12 cellular contexts compared by ENCODE assay signal in the genomic region with DNA sequence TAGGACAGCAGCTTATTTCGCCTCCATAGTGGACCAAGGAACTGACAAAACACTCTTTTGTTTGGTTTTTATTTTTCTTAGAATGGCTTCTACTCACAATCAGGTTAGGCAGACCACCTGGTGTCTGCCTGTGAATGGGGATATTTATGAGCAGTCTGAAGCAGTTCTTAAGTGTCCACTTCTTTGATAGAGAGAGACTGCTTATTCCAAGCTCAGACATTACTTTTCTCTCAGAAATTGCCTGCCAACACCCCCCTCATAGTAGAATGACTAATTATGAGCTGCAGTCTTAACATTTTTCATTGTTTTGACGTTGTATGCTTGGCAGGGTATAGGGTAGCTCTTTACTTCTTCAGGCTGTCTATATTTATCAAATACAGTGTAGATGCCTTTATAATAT.
DNase-seq lines count a peak whose midpoint lies in the region; ATAC-seq and TF ChIP-seq lines count a peak whose summit lies in the region.
"Had no signal": no experiment of that assay in that cellular context is flagged by ENCODE, and none has a peak within 500 bp of the region (broad histone marks: within the 10 kb centered on the region; RNA-seq: fewer than 3 reads in every experiment).

No MANE protein-coding gene starts in this region.

- in situ Hi-C loops in GM23248 (cut with MboI) (no loop called here), brain microvascular endothelial cell (cut with HindIII; ENCODE audit: low pct_ligation_motif_present, low sequenced_read_pairs) (no loop called here)

- CTCF ChIA-PET in T-cell (lab: Charles Lee) = no interaction called here
- CTCF ChIA-PET in activated naive CD4-positive, alpha-beta T cell treated with anti-CD3 and anti-CD28 coated beads for 36 hours (lab: Charles Lee) = interaction anchor here (0.9 to 1.3 kb wide), 2 partner anchors 10 to 18 kb away, joined by 3 to 4 read pairs; no protein-coding TSS in a partner anchor

- no peak overlapping the region for H3K27ac Mint-ChIP-seq in T-cell
- H3K27ac Mint-ChIP-seq in activated naive CD4-positive, alpha-beta T cell treated with anti-CD3 and anti-CD28 coated beads for 36 hours = no peak overlapping the region
- H3K27ac Mint-ChIP-seq: activated naive CD4-positive, alpha-beta T cell treated with anti-CD3 and anti-CD28 coated beads, Interleukin-2, amount 50 U/mL, for 24 hours had no signal

- no peaks in the 10 kb centered on the region for H3K27me3 Mint-ChIP-seq in T-cell
- no peaks in the 10 kb centered on the region for H3K27me3 Mint-ChIP-seq in activated naive CD4-positive, alpha-beta T cell treated with anti-CD3 and anti-CD28 coated beads for 36 hours (ENCODE audit: low read depth)
- H3K27me3 Mint-ChIP-seq: activated naive CD4-positive, alpha-beta T cell treated with anti-CD3 and anti-CD28 coated beads, Interleukin-2, amount 50 U/mL, for 24 hours had no signal

- TF ChIP-seq RAD21 in neural cell (conservative IDR thresholded peaks at IDR 0.05) = no peak

- no peaks in the 10 kb centered on the region for H3K9me2 ChIP-seq in GM23248 (ENCODE audit: insufficient read depth)
- no peaks in the 10 kb centered on the region for H3K9me2 ChIP-seq in neural cell (ENCODE audit: insufficient read depth, low read length)

- H3K4me3 Mint-ChIP-seq in T-cell = no peak overlapping the region
- H3K4me3 Mint-ChIP-seq in activated naive CD4-positive, alpha-beta T cell treated with anti-CD3 and anti-CD28 coated beads for 36 hours = no peak overlapping the region
- H3K4me3 Mint-ChIP-seq: activated naive CD4-positive, alpha-beta T cell treated with anti-CD3 and anti-CD28 coated beads, Interleukin-2, amount 50 U/mL, for 24 hours had no signal

- H3K27me3 ChIP-seq in GM23248 (replicated peaks; ENCODE audit: insufficient read depth) = no peaks in the 10 kb centered on the region
- no peaks in the 10 kb centered on the region for H3K27me3 ChIP-seq in brain microvascular endothelial cell (replicated peaks)
- no peaks in the 10 kb centered on the region for H3K27me3 ChIP-seq in neural cell (ENCODE audit: insufficient read depth, low read depth, low read length)

- ATAC-seq in T-cell (replicated peaks in 1 of 4) (no peak), GM18870 (IDR thresholded peaks at IDR 0.05; ENCODE audit: unreplicated experiment) (no peak)

- DNase-seq in GM23248 = peak; percentile 70
- peak; percentile 30 for DNase-seq in NCI-H2029 treated with DMSO at 0.1 percent for 48 hours (lab: John Stamatoyannopoulos, UW)
- peak; percentile 32 for DNase-seq in brain microvascular endothelial cell
- DNase-seq in T-cell = no peak
- DNase-seq in activated CD8-positive, alpha-beta memory T cell treated with anti-CD3 and anti-CD28 coated beads for 24 hours = no peak
- no peak for DNase-seq in activated naive CD4-positive, alpha-beta T cell treated with anti-CD3 and anti-CD28 coated beads for 36 hours
- DNase-seq: NCI-H510A, SIG-M5, substantia nigra had no signal

- TF ChIP-seq CTCF in brain microvascular endothelial cell (IDR thresholded peaks at IDR 0.05; ENCODE audit: low read depth, low read length, missing control alignments) = no peak
- TF ChIP-seq CTCF in neural cell (IDR thresholded peaks at IDR 0.05; ENCODE audit: poor library complexity, severe bottlenecking) = no peak

- H3F3A ChIP-seq in GM23248 (ENCODE audit: insufficient read depth) = peaks cover 14% of the 10 kb centered on the region
- H3F3A ChIP-seq in neural cell (ENCODE audit: insufficient read depth, low read length, poor library complexity, severe bottlenecking) = no peaks in the 10 kb centered on the region

- H3K9me3 ChIP-seq in GM23248 (ENCODE audit: low read depth) = no peaks in the 10 kb centered on the region
- no peaks in the 10 kb centered on the region for H3K9me3 ChIP-seq in neural cell (ENCODE audit: low read length)

- H3K4me1 ChIP-seq in GM23248 (ENCODE audit: insufficient read depth) = peaks cover 49% of the 10 kb centered on the region

- H3K36me3 ChIP-seq in GM23248 (ENCODE audit: low read depth) (no peaks in the 10 kb centered on the region), brain microvascular endothelial cell (replicated peaks) (no peaks in the 10 kb centered on the region), neural cell (ENCODE audit: insufficient read depth, low read length) (no peaks in the 10 kb centered on the region)

- H3K79me2 ChIP-seq in GM23248 (ENCODE audit: insufficient read depth) = peaks cover 99% of the 10 kb centered on the region
- peaks cover 37% of the 10 kb centered on the region for H3K79me2 ChIP-seq in neural cell (replicated peaks; ENCODE audit: insufficient read depth, low read length)

- peaks cover 53 to 60% (median 56%) of the 10 kb centered on the region in 3 donors for H3K4me1 Mint-ChIP-seq in T-cell
- peaks cover 29% of the 10 kb centered on the region for H3K4me1 Mint-ChIP-seq in activated naive CD4-positive, alpha-beta T cell treated with anti-CD3 and anti-CD28 coated beads for 36 hours (ENCODE audit: low read depth)

- WGBS in GM23248 (ENCODE audit: low coverage in 1 of 2, low lambda C conversion rate in 2 of 2, missing lambda C conversion rate in 2 of 2), 2 experiments = 50% methylated on average over 2 of the region's 2 CpGs

- peaks cover 9% of the 10 kb centered on the region for H3K36me3 Mint-ChIP-seq in T-cell
- peaks cover 2% of the 10 kb centered on the region for H3K36me3 Mint-ChIP-seq in activated naive CD4-positive, alpha-beta T cell treated with anti-CD3 and anti-CD28 coated beads for 36 hours (ENCODE audit: low read depth)

- H4K20me1 ChIP-seq in GM23248 (ENCODE audit: insufficient read depth) (peaks cover 49% of the 10 kb centered on the region), neural cell (ENCODE audit: insufficient read depth) (no peaks in the 10 kb centered on the region)

- no peak overlapping the region for H3K4me3 ChIP-seq in GM23248
- no peak overlapping the region for H3K4me3 ChIP-seq in brain microvascular endothelial cell (ENCODE audit: low read depth, low read length)
- peak overlapping the region; percentile 23 for H3K4me3 ChIP-seq in neural cell (ENCODE audit: low read length)

- H3K9ac ChIP-seq in GM23248 (no peak overlapping the region), neural cell (ENCODE audit: low read length) (no peak overlapping the region)

- peaks cover 4 to 7% (median 6%) of the 10 kb centered on the region in 3 donors for H3K9me3 Mint-ChIP-seq in T-cell
- H3K9me3 Mint-ChIP-seq in activated naive CD4-positive, alpha-beta T cell treated with anti-CD3 and anti-CD28 coated beads for 36 hours = peaks cover 6% of the 10 kb centered on the region

- H2AFZ ChIP-seq in GM23248 (no peak overlapping the region), neural cell (ENCODE audit: low read depth, low read length) (no peak overlapping the region)

- intact Hi-C loops in activated naive CD4-positive, alpha-beta T cell treated with anti-CD3 and anti-CD28 coated beads for 36 hours (cut with micrococcal nuclease) = no loop called here

- POLR2A ChIA-PET in T-cell (lab: Charles Lee) = no interaction called here

- H3K27ac ChIP-seq in GM23248 = peak overlapping the region; percentile 26
- no peak overlapping the region for H3K27ac ChIP-seq in brain microvascular endothelial cell
- peak overlapping the region; percentile 45 for H3K27ac ChIP-seq in neural cell (ENCODE audit: low read length)

- H3K4me2 ChIP-seq in GM23248 (ENCODE audit: unreplicated experiment) = peak overlapping the region; percentile 44
- H3K4me2 ChIP-seq in neural cell (ENCODE audit: low read length) = peak overlapping the region; percentile 14

- no peak for TF ChIP-seq EP300 in neural cell (conservative IDR thresholded peaks at IDR 0.05; ENCODE audit: poor library complexity, severe bottlenecking)

TF ChIP-seq in neural cell, 6 proteins besides CTCF, POLR2A, EP300 and RAD21:
- TF ChIP-seq REST (IDR thresholded peaks at IDR 0.05; ENCODE audit: borderline replicate concordance) (no peak), SMC3 (conservative IDR thresholded peaks at IDR 0.05; ENCODE audit: poor library complexity) (no peak), MXI1 (conservative IDR thresholded peaks at IDR 0.05; ENCODE audit: poor library complexity, severe bottlenecking) (no peak), TAF1 (IDR thresholded peaks at IDR 0.05; ENCODE audit: low read depth) (no peak), POLR2AphosphoS5 (IDR thresholded peaks at IDR 0.05) (no peak), EZH2 (IDR thresholded peaks at IDR 0.05; ENCODE audit: borderline replicate concordance, insufficient read depth, low read length, poor library complexity, severe bottlenecking) (no peak)
TF ChIP-seq in neural cell: peak in this region for 0.

Comparison
In these comparisons a context has a peak if more than half of its experiments do, and no peak if none do; other contexts are left out.
1. DNase-seq: peak in GM23248 (single experiment), NCI-H2029 treated with DMSO at 0.1 percent for 48 hours (single experiment) and brain microvascular endothelial cell (single experiment); none in T-cell (0 of 34), activated CD8-positive, alpha-beta memory T cell treated with anti-CD3 and anti-CD28 coated beads for 24 hours (single experiment) and activated naive CD4-positive, alpha-beta T cell treated with anti-CD3 and anti-CD28 coated beads for 36 hours (single experiment).